Comparison of ENCODE assay signal across 10 cellular contexts in the genomic region with DNA sequence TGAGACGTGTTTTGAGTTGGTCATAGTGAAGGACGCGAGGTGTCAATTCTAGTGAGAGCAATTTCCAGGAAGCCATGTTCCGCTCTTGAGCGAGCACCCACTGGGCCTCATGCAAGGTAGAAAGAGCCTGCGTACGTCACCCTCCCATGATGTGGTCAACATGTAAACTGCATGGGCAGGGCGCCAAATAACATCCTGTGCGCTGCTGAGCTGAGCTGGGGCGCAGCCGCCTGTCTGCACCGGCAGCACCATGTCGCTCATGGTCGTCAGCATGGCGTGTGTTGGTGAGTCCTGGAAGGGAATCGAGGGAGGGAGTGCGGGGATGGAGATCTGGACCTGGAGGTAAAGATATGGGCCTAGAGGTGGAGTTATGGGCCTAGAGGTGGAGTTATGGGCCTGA. TPM values are rescaled to one million over a fixed set of nuclear protein-coding genes. Genes with fewer than 3 reads are reported as not detected.
"Had no signal": no experiment of that assay in that cellular context is flagged by ENCODE, and none has a peak within 500 bp of the region (broad histone marks: within the 10 kb centered on the region; RNA-seq: fewer than 3 reads in every experiment).

A gene (plus strand): TSS at position 218 of the 400 bp plus-strand sequence.

RNA-seq across cellular contexts. Expression of the gene that starts here (rescaled TPM):
- total RNA-seq: activated CD4-positive, alpha-beta T cell treated with anti-CD3 and anti-CD28 coated beads for 36 hours; activated CD4-positive, alpha-beta T cell treated with anti-CD3 and anti-CD28 coated beads, Interleukin-2, amount 10 ng/mL, durations not matched to agents 7 days and 5 days; activated naive CD4-positive, alpha-beta T cell treated with anti-CD3 and anti-CD28 coated beads for 36 hours; activated T-helper 1 cell treated with anti-CD3 and anti-CD28 coated beads, Interleukin-12 subunit alpha, Interleukin-12 subunit beta, Interleukin-2, Interleukin-4 antibody, amounts not matched to agents 30 ng/mL and 10 ng/mL and 1 ng/mL, durations not matched to agents 14 hours and 24 hours and 36 hours; activated T-helper 17 cell treated with anti-CD3 and anti-CD28 coated beads, Interleukin-2, amount 50 U/mL, for 72 hours; aorta; astrocyte; body of pancreas; cardiac muscle cell; WTC11 had no signal
